25 cellular contexts compared by ENCODE assay signal in genomic region chr15:22735781-22736180, GRCh38. TPM values are rescaled to one million over a fixed set of nuclear protein-coding genes. Genes with fewer than 3 reads are reported as not detected.
DNase-seq lines count a peak whose midpoint lies in the region; ATAC-seq and TF ChIP-seq lines count a peak whose summit lies in the region.
"Had no signal": no experiment of that assay in that cellular context is flagged by ENCODE, and none has a peak within 500 bp of the region (broad histone marks: within the 10 kb centered on the region; RNA-seq: fewer than 3 reads in every experiment).

No MANE protein-coding gene starts in this region.

- H3K4me3 ChIP-seq in PC-3 (ENCODE audit: low read length) (peak overlapping the region; percentile 42; the same call in 1 of the 2 replicates), choroid plexus epithelial cell (ENCODE audit: low read depth, low read length) (no peak overlapping the region), lower leg skin (ENCODE audit: low read depth, poor library complexity, severe bottlenecking) (no peak overlapping the region)
- H3K4me3 ChIP-seq: dorsolateral prefrontal cortex, pancreas, Peyer's patch, suprapubic skin, upper lobe of left lung had no signal

- no peak overlapping the region for H3K9ac ChIP-seq in PC-3 (ENCODE audit: low read length)

- POLR2A ChIA-PET in PC-3 (lab: Charles Lee; ENCODE audit: unreplicated experiment), result no interaction called here

- CTCF ChIA-PET in PC-3 (lab: Charles Lee), result no interaction called here

- WGBS in lower leg skin, 2 donors, result 80 to 84% methylated on average over 3 of the region's 3 CpGs

- H3K36me3 ChIP-seq in PC-3 (ENCODE audit: low read depth, low read length), result no peaks in the 10 kb centered on the region
- H3K36me3 ChIP-seq: pancreas, Peyer's patch, suprapubic skin, upper lobe of left lung had no signal

- peak overlapping the region; percentile 61 for H3K4me2 ChIP-seq in PC-3 (ENCODE audit: low read length)

- H3K9me2 ChIP-seq in PC-3 (replicated peaks; ENCODE audit: low read length), result no peaks in the 10 kb centered on the region

- no peaks in the 10 kb centered on the region for H3K9me3 ChIP-seq in PC-3 (ENCODE audit: low read length)
- H3K9me3 ChIP-seq: pancreas, Peyer's patch, suprapubic skin, upper lobe of left lung had no signal

- peak; percentile 3 for DNase-seq in GM03348 (ENCODE audit: low spot score)
- DNase-seq in PC-3, result peak; percentile 81
- DNase-seq in choroid plexus epithelial cell (ENCODE audit: low read depth), result peak; percentile 44
- peak; percentile 0 for DNase-seq in stromal cell of bone marrow (ENCODE audit: low read depth)
- DNase-seq in NCI-H524 (lab: John Stamatoyannopoulos, UW), result no peak
- no peak for DNase-seq in lower leg skin (ENCODE audit: low spot score in 2 of 2)
- DNase-seq: activated CD4-positive, alpha-beta T cell treated with anti-CD3 and anti-CD28 coated beads, Interleukin-2, amount 10 ng/mL, durations not matched to agents 24 days and 14 days; activated effector memory CD4-positive, alpha-beta T cell treated with anti-CD3 and anti-CD28 coated beads, Interleukin-2, amount 50 U/mL, for 16 hours; activated T-cell treated with anti-CD3 and anti-CD28 coated beads, Interleukin-2, amount 50 U/mL, for 1 hour; Calu3; CD4-positive, CD25-positive, alpha-beta regulatory T cell; cerebellar nuclear complex; dorsolateral prefrontal cortex; mesenchymal stem cell; NCI-H1436 treated with DMSO at 0.1 percent for 48 hours; NCI-H226; pancreas; Peyer's patch; retina; small intestine; stimulated activated naive B cell treated with anti-CD40 and anti-IgM and Interleukin-4, amounts not matched to agents 10 μg/mL and 1 μg/mL and 100 μg/mL, for 72 hours; upper lobe of left lung had no signal

- no peaks in the 10 kb centered on the region for H3K27me3 ChIP-seq in PC-3 (ENCODE audit: low read length)
- H3K27me3 ChIP-seq: dorsolateral prefrontal cortex, pancreas, Peyer's patch, suprapubic skin, upper lobe of left lung had no signal

- no TSS peak for BruUV-seq in PC-3 (replicated peaks; lab: Mats Ljungman, UMichigan)

- H4K20me1 ChIP-seq in PC-3 (ENCODE audit: low read length), result no peaks in the 10 kb centered on the region

- peak; percentile 75 for ATAC-seq in PC-3
- no peak for ATAC-seq in HG02870 (IDR thresholded peaks at IDR 0.05; ENCODE audit: unreplicated experiment)
- ATAC-seq: left lobe of liver; pancreas; stimulated activated naive B cell treated with anti-CD40 and anti-IgM and Interleukin-4, amounts not matched to agents 10 μg/mL and 1 μg/mL and 100 μg/mL, for 72 hours had no signal

- TF ChIP-seq CTCF in PC-3 (conservative IDR thresholded peaks at IDR 0.05; ENCODE audit: low read depth, low read length) (no peak), choroid plexus epithelial cell (conservative IDR thresholded peaks at IDR 0.05; ENCODE audit: low read depth, low read length) (no peak), lower leg skin (IDR thresholded peaks at IDR 0.05) (no peak)

- no peak overlapping the region for H2AFZ ChIP-seq in PC-3 (ENCODE audit: low read length)

- TF ChIP-seq POLR2A in lower leg skin (IDR thresholded peaks at IDR 0.05), result no peak

- H3K4me1 ChIP-seq in PC-3 (ENCODE audit: insufficient read depth, low read length), result peaks cover 23% of the 10 kb centered on the region
- H3K4me1 ChIP-seq: pancreas, Peyer's patch, suprapubic skin, upper lobe of left lung had no signal

- intact Hi-C loops in PC-3 (cut with micrococcal nuclease), result loop anchor here (1.0 kb wide), 1 partner anchor 51 kb away; the partner anchor contains the start of gene NIPA1
- intact Hi-C loops in lower leg skin (cut with DNase I; ENCODE audit: low total_unique reads), result no loop called here

- H3F3A ChIP-seq in PC-3 (ENCODE audit: low read length, unreplicated experiment), result no peaks in the 10 kb centered on the region

- H3K27ac ChIP-seq in PC-3 (ENCODE audit: low read length), result peak overlapping the region; percentile 68
- H3K27ac ChIP-seq: dorsolateral prefrontal cortex, pancreas, Peyer's patch, suprapubic skin, upper lobe of left lung had no signal

- H3K79me2 ChIP-seq in PC-3 (ENCODE audit: low read length), result no peaks in the 10 kb centered on the region

RNA-seq across cellular contexts. Expression of gene NIPA1, which starts 50.7 kb away (rescaled TPM):
- total RNA-seq in PC-3 (2014; rRNA removed) (22.3 and 25.2 TPM in 2 replicates), lower leg skin (10 to 100 TPM in 3 of 4 donors, 1 to 10 TPM in 1; 7.0 to 17.3 (median 13.1) TPM)

Comparison
In these comparisons a context has a peak if more than half of its experiments do, and no peak if none do; other contexts are left out.
1. DNase-seq: peak in GM03348 (single experiment), PC-3 (single experiment), choroid plexus epithelial cell (single experiment) and stromal cell of bone marrow (single experiment); none in NCI-H524 (0 of 2) and lower leg skin (0 of 2).